In the genomic region with DNA sequence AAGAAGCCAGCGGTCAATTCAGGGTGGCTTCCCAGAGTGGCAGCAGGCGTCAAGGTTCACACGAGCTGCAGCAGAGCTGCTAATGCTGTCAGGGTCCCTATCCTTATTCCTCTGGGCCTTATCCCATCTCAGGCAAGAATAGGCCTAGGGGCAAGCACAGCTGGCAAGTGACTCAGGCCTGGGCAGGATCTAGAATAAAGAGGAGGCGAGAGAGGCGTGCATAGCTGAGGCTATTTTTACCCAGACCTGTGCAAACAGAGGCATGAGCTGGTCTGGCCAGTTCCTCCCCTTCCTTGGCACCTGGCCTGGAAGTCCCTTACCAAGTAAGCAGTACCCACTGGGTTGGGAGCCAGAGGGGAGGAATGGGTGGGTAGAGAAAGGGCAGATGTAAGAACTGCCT, we compare ENCODE assay signal across 9 cellular contexts. TPM values are rescaled to one million over a fixed set of nuclear protein-coding genes. Genes with fewer than 3 reads are reported as not detected.
DNase-seq lines count a peak whose midpoint lies in the region; ATAC-seq, FAIRE-seq and TF ChIP-seq lines count a peak whose summit lies in the region.
"Had no signal": no experiment of that assay in that cellular context is flagged by ENCODE, and none has a peak within 500 bp of the region (broad histone marks: within the 10 kb centered on the region; RNA-seq: fewer than 3 reads in every experiment).

No MANE protein-coding gene starts in this region.

- H2AFZ ChIP-seq in PC-9 = no peak overlapping the region

- in situ Hi-C loops in G401 (cut with HindIII; ENCODE audit: low sequenced_read_pairs) = no loop called here

- no peak for TF ChIP-seq CTCF in A549 (IDR thresholded peaks at IDR 0.05)
- TF ChIP-seq CTCF in PC-9 (conservative IDR thresholded peaks at IDR 0.05) = no peak
- TF ChIP-seq CTCF in spleen (IDR thresholded peaks at IDR 0.05 in 8 of 11, conservative IDR thresholded peaks at IDR 0.05 in 3 of 11) = no peak

- POLR2A ChIA-PET in A549 (lab: Yijun Ruan, JAX) = no interaction called here
- POLR2A ChIA-PET in PC-9 (lab: Charles Lee; ENCODE audit: unreplicated experiment) = interaction anchor here (0.5 to 1.1 kb wide), 4 partner anchors 14 to 301 kb away, joined by 3 to 11 read pairs (median 4); no protein-coding TSS in a partner anchor

- FAIRE-seq in A549 (lab: Jason Lieb, UNC) = no peak

- H3K4me1 ChIP-seq in A549 (peaks cover 13% of the 10 kb centered on the region), PC-9 (replicated peaks; ENCODE audit: insufficient read depth) (peaks cover 49% of the 10 kb centered on the region), spleen (peaks cover 0 to 33% (median 13%) of the 10 kb centered on the region in 6 donors)

- H3F3A ChIP-seq in PC-9 (ENCODE audit: insufficient read depth, low read depth) = peaks cover 15% of the 10 kb centered on the region; the same call in 1 of the 2 replicates

- TF ChIP-seq RAD21 in A549 (conservative IDR thresholded peaks at IDR 0.05 in 1 of 2, IDR thresholded peaks at IDR 0.05 in 1 of 2) = no peak

- no peak for TF ChIP-seq POLR2A in A549 (IDR thresholded peaks at IDR 0.05; ENCODE audit: low read length)
- no peak for TF ChIP-seq POLR2A in spleen (IDR thresholded peaks at IDR 0.05)

- intact Hi-C loops in PC-9 (cut with micrococcal nuclease; ENCODE audit: unreplicated experiment) (loop anchor here (1.0 kb wide), 4 partner anchors 12 to 17 kb away; a partner anchor contains a TSS), left ventricle myocardium superior (cut with micrococcal nuclease) (no loop called here), spleen (cut with DNase I; ENCODE audit: low total_unique reads) (no loop called here)

- CTCF ChIA-PET in A549 (lab: Yijun Ruan, JAX) = interaction anchor here (1.0 kb wide), 1 partner anchor 391 kb away, joined by 3 read pairs; no protein-coding TSS in a partner anchor
- CTCF ChIA-PET in PC-9 (lab: Charles Lee) = interaction anchor here (0.6 to 1.3 kb wide), 4 partner anchors 12 to 47 kb away, joined by 3 to 6 read pairs (median 4); a partner anchor contains a TSS

- no peaks in the 10 kb centered on the region for H4K20me1 ChIP-seq in PC-9 (ENCODE audit: insufficient read depth)

- H3K79me2 ChIP-seq in PC-9 (ENCODE audit: low read depth) = no peaks in the 10 kb centered on the region

- no peaks in the 10 kb centered on the region for H3K9me3 ChIP-seq in A549
- no peaks in the 10 kb centered on the region; the same call in 1 of the 2 replicates for H3K9me3 ChIP-seq in PC-9 (ENCODE audit: insufficient read depth, low read depth)
- peaks cover 0 to 3% (median 0%) of the 10 kb centered on the region in 8 donors for H3K9me3 ChIP-seq in spleen
- H3K9me3 ChIP-seq: ovary had no signal

- peak in 1 of 2 experiments; percentile 62 for DNase-seq in A549 (ENCODE audit: low read depth in 1 of 2, low spot score in 1 of 2)
- peak; percentile 90 to 97 for DNase-seq in PC-9
- peak; percentile 59 for DNase-seq in left ventricle myocardium superior
- DNase-seq in RKO (ENCODE audit: low spot score) = no peak
- no peak for DNase-seq in spleen
- no peak for DNase-seq in G401 (ENCODE audit: low spot score)

- H3K4me3 ChIP-seq in A549 = no peak overlapping the region
- H3K4me3 ChIP-seq in PC-9 = no peak overlapping the region
- no peak overlapping the region for H3K4me3 ChIP-seq in spleen
- H3K4me3 ChIP-seq: ovary had no signal

- no peak for TF ChIP-seq EP300 in A549 (IDR thresholded peaks at IDR 0.05)

- ATAC-seq in A549 (peak; percentile 91 to 97), GM19035 (IDR thresholded peaks at IDR 0.05; ENCODE audit: unreplicated experiment) (peak; percentile 99), HG03097 (IDR thresholded peaks at IDR 0.05; ENCODE audit: low FRiP score, unreplicated experiment) (peak; percentile 83), left ventricle myocardium superior (peak; percentile 93)

- H3K9me2 ChIP-seq in PC-9 (ENCODE audit: insufficient read depth) = no peaks in the 10 kb centered on the region

- H3K4me2 ChIP-seq in A549 (peak overlapping the region; percentile 56), PC-9 (peak overlapping the region; percentile 70)

- 28% methylated on average over 5 of the region's 5 CpGs for WGBS in A549 (ENCODE audit: missing lambda C conversion rate)
- 47 to 74% (median 64%) methylated on average over 5 of the region's 5 CpGs for WGBS in spleen, 5 donors

- peak overlapping the region; percentile 55 to 76; a peak in 4 of 6 replicates for H3K27ac ChIP-seq in A549
- peak overlapping the region; percentile 89 for H3K27ac ChIP-seq in PC-9
- peak overlapping the region in 3 of 8 donors; percentile 24 to 30 (median 27) for H3K27ac ChIP-seq in spleen
- H3K27ac ChIP-seq: ovary had no signal

- no peaks in the 10 kb centered on the region for H3K27me3 ChIP-seq in PC-9 (ENCODE audit: insufficient read depth, low read depth)
- H3K27me3 ChIP-seq in spleen (replicated peaks in 1 of 7) = no peaks in the 10 kb centered on the region
- H3K27me3 ChIP-seq: ovary had no signal

- no TSS peak for BruUV-seq in PC-9 (replicated peaks; lab: Mats Ljungman, UMichigan)

- H3K36me3 ChIP-seq in PC-9 (ENCODE audit: low read depth) = no peaks in the 10 kb centered on the region
- no peaks in the 10 kb centered on the region for H3K36me3 ChIP-seq in spleen
- H3K36me3 ChIP-seq: ovary had no signal

TF ChIP-seq in A549, 52 proteins besides CTCF, POLR2A, EP300 and RAD21:
- no peak for TF ChIP-seq MAZ (IDR thresholded peaks at IDR 0.05; ENCODE audit: borderline replicate concordance, low read depth, low read length)
- TF ChIP-seq FOSL2 (IDR thresholded peaks at IDR 0.05) = no peak
- peak; percentile 59; the same call in 1 of the 2 replicates for TF ChIP-seq FOSL2 (CRISPR knock-in tag; IDR thresholded peaks at IDR 0.05)
- TF ChIP-seq FOXS1 (CRISPR knock-in tag; IDR thresholded peaks at IDR 0.05) = no peak

RNA-seq across cellular contexts. Expression of a gene that starts 12.2 kb away (rescaled TPM):
- polyA plus RNA-seq in A549 (2011; rRNA removed) (0.17 and 0.26 TPM in 2 replicates), A549 (2017; fragmentation: RNase III; extraction: RNeasy Plus Mini Kit Qiagen cat#74134 plus additional on column Dnase treatment) (0.37 to 0.80 TPM (median 0.49 TPM) in 3 replicates), spleen (1 to 10 TPM; 2.0 to 6.1 (median 5.3) TPM)
- polyA plus RNA-seq in A549 (2012; cell fraction: cytosol; rRNA removed) = 0.11 and 0.31 TPM in 2 replicates
- 0.64 and 0.67 TPM in 2 replicates for polyA plus RNA-seq in A549 (2012; cell fraction: nucleus; rRNA removed)
- polyA minus RNA-seq in A549 (2011; rRNA and poly(A)+ RNA removed) = 0.63 and 0.91 TPM in 2 replicates
- total RNA-seq in PC-9 (2021) (19.7 and 23.9 TPM in 2 replicates), left ventricle myocardium superior (2.2 TPM), spleen (10 to 100 TPM in 5 of 7 donors, 1 to 10 TPM in 2; 6.8 to 16.3 (median 11.9) TPM)
- total RNA-seq in G401 (2014; rRNA removed; shearing (Covaris generic)) = 0.14 TPM in 1 of 2 replicates, not detected in the other

Comparison
In these comparisons a context has a peak if more than half of its experiments do, and no peak if none do; other contexts are left out.
1. DNase-seq: peak in PC-9 (2 of 2) and left ventricle myocardium superior (single experiment); none in RKO (single experiment), spleen (single experiment) and G401 (single experiment).
2. Peak in every context shown above with its lines, with median percentiles within 50 percentile points of each other: ATAC-seq.